In genomic region chr13:46615888-46616531, GRCh38 we compare ENCODE assay signal across 9 cellular contexts.
DNase-seq lines count a peak whose midpoint lies in the region; ATAC-seq and TF ChIP-seq lines count a peak whose summit lies in the region.
"Had no signal": no experiment of that assay in that cellular context is flagged by ENCODE, and none has a peak within 500 bp of the region (broad histone marks: within the 10 kb centered on the region; RNA-seq: fewer than 3 reads in every experiment).

No MANE protein-coding gene starts in this region.

- H3K4me3 ChIP-seq in AG10803 (ENCODE audit: low read length) (peak overlapping the region; percentile 44), Peyer's patch (peak overlapping the region in 2 of 4 donors; percentile 19 to 39), gastroesophageal sphincter (peak overlapping the region; percentile 5 to 39), prostate gland (peak overlapping the region; percentile 3 to 13)

- no peak for TF ChIP-seq EP300 in gastroesophageal sphincter (IDR thresholded peaks at IDR 0.05)

- H3K9me3 ChIP-seq in Peyer's patch = no peaks in the 10 kb centered on the region
- H3K9me3 ChIP-seq in gastroesophageal sphincter = no peaks in the 10 kb centered on the region
- no peaks in the 10 kb centered on the region for H3K9me3 ChIP-seq in prostate gland

- WGBS in gastroesophageal sphincter (ENCODE audit: low coverage in 1 of 2), 2 donors = 6 to 15% methylated on average over 8 of the region's 8 CpGs
- 10% methylated on average over 8 of the region's 8 CpGs for WGBS in prostate gland

- no peak for TF ChIP-seq CTCF in AG10803 (conservative IDR thresholded peaks at IDR 0.05; ENCODE audit: low read length)
- TF ChIP-seq CTCF in Peyer's patch (IDR thresholded peaks at IDR 0.05) = no peak
- TF ChIP-seq CTCF in gastroesophageal sphincter (IDR thresholded peaks at IDR 0.05) = no peak
- no peak for TF ChIP-seq CTCF in prostate gland (IDR thresholded peaks at IDR 0.05)

- intact Hi-C loops in prostate gland (cut with DNase I) = no loop called here

- ATAC-seq in gastroesophageal sphincter (no peak), HG02763 (IDR thresholded peaks at IDR 0.05; ENCODE audit: unreplicated experiment) (no peak)

- H3K36me3 ChIP-seq in Peyer's patch (no peaks in the 10 kb centered on the region), gastroesophageal sphincter (no peaks in the 10 kb centered on the region), prostate gland (no peaks in the 10 kb centered on the region)

- H3K4me1 ChIP-seq in Peyer's patch = peaks cover 0 to 32% (median 6%) of the 10 kb centered on the region in 4 donors
- H3K4me1 ChIP-seq in gastroesophageal sphincter = peaks cover 20 to 80% (median 26%) of the 10 kb centered on the region in 3 donors
- H3K4me1 ChIP-seq in prostate gland (replicated peaks) = peaks cover 7% of the 10 kb centered on the region

- no peak for DNase-seq in AG10803 (ENCODE audit: low read depth)
- DNase-seq in Peyer's patch = no peak
- no peak for DNase-seq in prostate gland (ENCODE audit: low spot score)
- DNase-seq in glomerular visceral epithelial cell (ENCODE audit: extremely low spot score) = no peak
- DNase-seq in NCI-H226 = no peak
- DNase-seq in NCI-H526 treated with DMSO at 0.1 percent for 48 hours (lab: John Stamatoyannopoulos, UW) = no peak
- DNase-seq: activated gamma-delta T cell treated with Interleukin-2 at 50 U/mL for 16 hours had no signal

- TF ChIP-seq POLR2A in Peyer's patch (IDR thresholded peaks at IDR 0.05) (no peak), gastroesophageal sphincter (IDR thresholded peaks at IDR 0.05) (no peak), prostate gland (IDR thresholded peaks at IDR 0.05) (no peak)

- peak overlapping the region; percentile 28 to 86 (median 50) for H3K27ac ChIP-seq in Peyer's patch
- H3K27ac ChIP-seq in gastroesophageal sphincter = peak overlapping the region; percentile 75 to 85 (median 81)
- peak overlapping the region; percentile 68 to 79 for H3K27ac ChIP-seq in prostate gland

- H3K27me3 ChIP-seq in Peyer's patch (no peaks in the 10 kb centered on the region), gastroesophageal sphincter (no peaks in the 10 kb centered on the region), prostate gland (replicated peaks; ENCODE audit: insufficient read depth) (no peaks in the 10 kb centered on the region)
